Comparison of ENCODE assay signal across 8 cellular contexts in the genomic region with DNA sequence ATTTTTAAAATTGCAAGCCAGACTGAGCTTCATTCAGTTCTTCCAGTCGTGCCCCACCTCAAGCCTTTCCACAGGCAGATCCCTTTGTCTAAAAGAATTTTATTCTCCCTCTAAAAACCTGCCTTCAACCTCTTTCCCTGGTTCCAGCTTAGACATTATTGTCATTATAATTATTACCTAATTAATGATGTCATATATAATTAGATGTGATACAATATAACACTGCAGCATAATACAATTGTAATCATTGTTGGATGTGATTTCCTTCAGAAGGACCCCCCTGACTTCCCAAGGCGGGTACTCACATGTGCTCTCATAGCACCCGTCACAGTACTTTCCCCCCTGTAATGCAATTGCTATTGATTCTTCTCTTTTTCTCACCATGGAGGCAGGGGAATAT.
"Had no signal": no experiment of that assay in that cellular context is flagged by ENCODE, and none has a peak within 500 bp of the region (broad histone marks: within the 10 kb centered on the region; RNA-seq: fewer than 3 reads in every experiment).

No MANE protein-coding gene starts in this region.

- DNase-seq: GDM1, GF-D8 had no signal

- ATAC-seq: GM12878 had no signal

- H3K4me3 ChIP-seq: GM12878 had no signal

- FAIRE-seq: G401.6, GM12878, GM12891, GM12892, GM18507, GM19239 had no signal
